Comparison of ENCODE assay signal across 2 cellular contexts in the genomic region with DNA sequence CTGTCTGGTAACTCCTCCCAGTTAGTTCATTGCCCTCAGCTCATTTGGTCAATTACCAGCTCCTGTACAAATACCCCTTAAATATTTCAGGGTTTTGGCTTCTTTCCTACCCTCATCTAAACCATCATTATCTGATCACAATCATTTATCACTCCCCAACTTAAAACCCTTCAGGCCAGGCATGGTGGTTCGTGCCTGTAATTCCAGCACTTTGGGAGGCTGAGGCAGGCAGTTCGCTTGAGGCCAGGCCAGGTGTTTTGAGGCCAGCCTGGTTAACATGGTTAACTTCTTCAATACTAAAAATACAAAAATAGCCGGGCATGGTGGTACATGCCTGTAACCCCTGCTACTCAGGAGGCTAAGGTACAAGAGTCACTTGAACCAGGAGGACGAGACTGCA.
TF ChIP-seq lines count a peak whose summit lies in the region.

No MANE protein-coding gene starts in this region.

TF ChIP-seq in WTC11, 78 proteins besides CTCF, POLR2A, EP300 and RAD21:
- TF ChIP-seq NR1H2 (CRISPR knock-in tag; IDR thresholded peaks at IDR 0.05), result no peak
- TF ChIP-seq, protein P1, sequence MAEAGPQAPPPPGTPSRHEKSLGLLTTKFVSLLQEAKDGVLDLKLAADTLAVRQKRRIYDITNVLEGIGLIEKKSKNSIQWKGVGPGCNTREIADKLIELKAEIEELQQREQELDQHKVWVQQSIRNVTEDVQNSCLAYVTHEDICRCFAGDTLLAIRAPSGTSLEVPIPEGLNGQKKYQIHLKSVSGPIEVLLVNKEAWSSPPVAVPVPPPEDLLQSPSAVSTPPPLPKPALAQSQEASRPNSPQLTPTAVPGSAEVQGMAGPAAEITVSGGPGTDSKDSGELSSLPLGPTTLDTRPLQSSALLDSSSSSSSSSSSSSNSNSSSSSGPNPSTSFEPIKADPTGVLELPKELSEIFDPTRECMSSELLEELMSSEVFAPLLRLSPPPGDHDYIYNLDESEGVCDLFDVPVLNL (CRISPR knock-in tag; IDR thresholded peaks at IDR 0.05; ENCODE audit: borderline replicate concordance, low read depth), result no peak
- no peak for TF ChIP-seq ZNF317 (CRISPR knock-in tag; IDR thresholded peaks at IDR 0.05; ENCODE audit: borderline replicate concordance, low read depth)
- TF ChIP-seq, protein P2, sequence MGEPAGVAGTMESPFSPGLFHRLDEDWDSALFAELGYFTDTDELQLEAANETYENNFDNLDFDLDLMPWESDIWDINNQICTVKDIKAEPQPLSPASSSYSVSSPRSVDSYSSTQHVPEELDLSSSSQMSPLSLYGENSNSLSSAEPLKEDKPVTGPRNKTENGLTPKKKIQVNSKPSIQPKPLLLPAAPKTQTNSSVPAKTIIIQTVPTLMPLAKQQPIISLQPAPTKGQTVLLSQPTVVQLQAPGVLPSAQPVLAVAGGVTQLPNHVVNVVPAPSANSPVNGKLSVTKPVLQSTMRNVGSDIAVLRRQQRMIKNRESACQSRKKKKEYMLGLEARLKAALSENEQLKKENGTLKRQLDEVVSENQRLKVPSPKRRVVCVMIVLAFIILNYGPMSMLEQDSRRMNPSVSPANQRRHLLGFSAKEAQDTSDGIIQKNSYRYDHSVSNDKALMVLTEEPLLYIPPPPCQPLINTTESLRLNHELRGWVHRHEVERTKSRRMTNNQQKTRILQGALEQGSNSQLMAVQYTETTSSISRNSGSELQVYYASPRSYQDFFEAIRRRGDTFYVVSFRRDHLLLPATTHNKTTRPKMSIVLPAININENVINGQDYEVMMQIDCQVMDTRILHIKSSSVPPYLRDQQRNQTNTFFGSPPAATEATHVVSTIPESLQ (CRISPR knock-in tag; IDR thresholded peaks at IDR 0.05), result no peak
TF ChIP-seq in WTC11: peak in this region for 0.

TF ChIP-seq in HepG2, 621 proteins besides CTCF, POLR2A, EP300 and RAD21:
- TF ChIP-seq ZNF441 (CRISPR knock-in tag; IDR thresholded peaks at IDR 0.05; ENCODE audit: borderline replicate concordance) (no peak), ZNF124 (CRISPR knock-in tag; IDR thresholded peaks at IDR 0.05) (no peak), ARNT (IDR thresholded peaks at IDR 0.05) (no peak)
